In genomic region chr11:129960216-129961214, GRCh38 we compare ENCODE assay signal across 8 cellular contexts. TPM values are rescaled to one million over a fixed set of nuclear protein-coding genes. Genes with fewer than 3 reads are reported as not detected.
DNase-seq lines count a peak whose midpoint lies in the region; ATAC-seq, FAIRE-seq and TF ChIP-seq lines count a peak whose summit lies in the region.

No MANE protein-coding gene starts in this region.

- no peaks in the 10 kb centered on the region for H3K27me3 Mint-ChIP-seq in activated CD4-positive, alpha-beta memory T cell treated with anti-CD3 and anti-CD28 coated beads for 36 hours

- TF ChIP-seq CTCF in pancreas (IDR thresholded peaks at IDR 0.05) = no peak

- no peak overlapping the region for H3K4me3 Mint-ChIP-seq in activated CD4-positive, alpha-beta memory T cell treated with anti-CD3 and anti-CD28 coated beads for 36 hours

- peak; percentile 96 for ATAC-seq in GM19035 (IDR thresholded peaks at IDR 0.05; ENCODE audit: unreplicated experiment)
- ATAC-seq in HG03108 (IDR thresholded peaks at IDR 0.05; ENCODE audit: unreplicated experiment) = peak; percentile 92
- ATAC-seq in pancreas = no peak

- H3K9me3 ChIP-seq in small intestine (ENCODE audit: control insufficient read depth, low read depth) = no peaks in the 10 kb centered on the region
- H3K9me3 ChIP-seq in pancreas = no peaks in the 10 kb centered on the region

- no peaks in the 10 kb centered on the region for H3K9me3 Mint-ChIP-seq in activated CD4-positive, alpha-beta memory T cell treated with anti-CD3 and anti-CD28 coated beads for 36 hours

- H3K4me3 ChIP-seq in small intestine (ENCODE audit: low read depth in 1 of 2, low read length in 2 of 2) (no peak overlapping the region), pancreas (no peak overlapping the region)

- H3K27me3 ChIP-seq in small intestine (ENCODE audit: control insufficient read depth in 2 of 2, insufficient read depth in 2 of 2, low read length in 2 of 2) = no peaks in the 10 kb centered on the region
- no peaks in the 10 kb centered on the region for H3K27me3 ChIP-seq in pancreas

- H3K27ac ChIP-seq in small intestine (ENCODE audit: low read depth in 1 of 2, low read length in 1 of 2) (no peak overlapping the region), pancreas (no peak overlapping the region)

- FAIRE-seq in small intestine (lab: Jason Lieb, UNC) (no peak), pancreas (lab: Jason Lieb, UNC) (no peak)

- H3K36me3 ChIP-seq in small intestine (ENCODE audit: control insufficient read depth in 2 of 2, insufficient read depth in 2 of 2, low read length in 2 of 2) (no peaks in the 10 kb centered on the region), pancreas (peaks cover 0 to 9% (median 0%) of the 10 kb centered on the region in 3 donors)

- 85 to 94% (median 93%) methylated on average over 18 of the region's 18 CpGs for WGBS in small intestine, 3 donors
- WGBS in pancreas, 2 donors = 94 to 97% methylated on average over 18 of the region's 18 CpGs

- intact Hi-C loops in activated CD4-positive, alpha-beta memory T cell treated with anti-CD3 and anti-CD28 coated beads for 36 hours (cut with micrococcal nuclease) = loop anchor here (2.0 kb wide), 1 partner anchor 42 kb away; the partner anchor contains the start of gene PRDM10
- intact Hi-C loops in pancreas (cut with DNase I) = no loop called here

- DNase-seq in AG20443 (ENCODE audit: low spot score) = peak; percentile 74
- peak; percentile 28 for DNase-seq in activated CD4-positive, alpha-beta memory T cell treated with anti-CD3 and anti-CD28 coated beads for 36 hours
- DNase-seq in small intestine = peak; percentile 52
- DNase-seq in NCI-H526 (lab: John Stamatoyannopoulos, UW) = no peak
- no peak for DNase-seq in NCI-H69 (lab: John Stamatoyannopoulos, UW)
- no peak for DNase-seq in pancreas

- no peaks in the 10 kb centered on the region for H3K4me1 ChIP-seq in small intestine (ENCODE audit: control insufficient read depth in 2 of 2, insufficient read depth in 1 of 2, low read depth in 1 of 2, low read length in 1 of 2)
- no peaks in the 10 kb centered on the region for H3K4me1 ChIP-seq in pancreas

- no peak overlapping the region for H3K27ac Mint-ChIP-seq in activated CD4-positive, alpha-beta memory T cell treated with anti-CD3 and anti-CD28 coated beads for 36 hours

- POLR2A ChIA-PET in activated CD4-positive, alpha-beta memory T cell treated with anti-CD3 and anti-CD28 coated beads for 36 hours (lab: Charles Lee) = no interaction called here

- peaks cover 17% of the 10 kb centered on the region for H3K36me3 Mint-ChIP-seq in activated CD4-positive, alpha-beta memory T cell treated with anti-CD3 and anti-CD28 coated beads for 36 hours

- CTCF ChIA-PET in activated CD4-positive, alpha-beta memory T cell treated with anti-CD3 and anti-CD28 coated beads for 36 hours (lab: Charles Lee) = no interaction called here

- peaks cover 8% of the 10 kb centered on the region for H3K4me1 Mint-ChIP-seq in activated CD4-positive, alpha-beta memory T cell treated with anti-CD3 and anti-CD28 coated beads for 36 hours (ENCODE audit: low read depth)

RNA-seq across cellular contexts. Expression of gene PRDM10, which starts 42.1 kb away (rescaled TPM):
- total RNA-seq in activated CD4-positive, alpha-beta memory T cell treated with anti-CD3 and anti-CD28 coated beads for 36 hours = 10 to 100 TPM; 15.8 to 16.2 TPM
- polyA plus RNA-seq in small intestine (1 to 10 TPM; 2.7 to 3.4 (median 3.2) TPM), pancreas (1 to 10 TPM; 2.3 to 2.8 TPM)
- 1 to 10 TPM; 3.1 to 5.3 (median 3.3) TPM for total RNA-seq in pancreas

Comparison
In these comparisons a context has a peak if more than half of its experiments do, and no peak if none do; other contexts are left out.
1. DNase-seq: peak in AG20443 (single experiment), activated CD4-positive, alpha-beta memory T cell treated with anti-CD3 and anti-CD28 coated beads for 36 hours (single experiment) and small intestine (single experiment); none in NCI-H526 (0 of 2), NCI-H69 (single experiment) and pancreas (0 of 6).
2. ATAC-seq: peak in GM19035 (single experiment) and HG03108 (single experiment); none in pancreas (0 of 4).